ENCODE assay signal across 1 cellular context in the genomic region with DNA sequence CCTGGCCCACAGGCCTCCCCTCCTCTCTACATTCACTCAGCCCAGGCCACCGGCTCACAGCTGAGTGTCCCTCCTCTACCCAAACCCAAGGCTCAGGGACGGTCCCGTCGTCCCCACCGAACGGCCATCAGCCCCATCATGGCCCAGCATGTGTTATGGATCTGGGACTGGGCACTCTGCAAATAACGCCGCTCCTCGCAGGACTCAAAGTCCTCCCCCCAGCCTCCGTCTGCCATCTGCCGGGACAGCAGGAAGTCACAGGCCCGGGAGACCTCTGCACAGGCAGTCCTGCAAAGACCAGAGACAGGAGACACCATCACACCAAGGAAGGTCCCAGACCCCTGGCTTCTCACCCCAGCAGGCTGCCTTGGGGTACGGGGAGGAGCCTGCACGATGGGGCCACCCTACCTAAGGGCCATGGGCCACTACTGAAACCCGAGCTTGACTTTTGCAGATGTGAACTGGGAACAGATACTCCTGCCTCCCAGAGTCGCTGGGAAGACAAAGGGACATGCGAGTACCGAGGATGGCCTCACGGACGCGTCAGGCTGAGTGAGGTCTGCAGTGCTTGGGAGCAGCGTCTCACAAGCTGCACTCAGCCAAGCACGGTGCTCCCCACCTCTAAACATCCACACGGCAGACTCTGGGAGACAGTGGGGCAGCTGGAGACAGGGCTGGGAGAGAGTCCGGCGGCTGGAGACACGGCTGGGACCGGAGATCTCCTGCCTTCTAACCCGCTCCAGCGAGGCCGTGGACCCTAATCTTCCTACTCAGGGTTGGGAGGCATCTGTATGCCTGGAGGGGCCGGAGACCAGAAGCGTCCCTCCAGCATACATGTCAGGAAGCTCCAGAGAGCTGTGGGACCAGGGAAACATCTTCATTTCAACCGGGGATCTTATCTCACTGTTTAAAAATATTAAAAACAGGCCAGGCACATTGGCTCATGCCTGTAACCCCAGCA.
TF ChIP-seq lines count a peak whose summit lies in the region.

No MANE protein-coding gene starts in this region.

TF ChIP-seq in WTC11, 78 proteins besides CTCF, POLR2A, EP300 and RAD21:
- TF ChIP-seq, protein P1, sequence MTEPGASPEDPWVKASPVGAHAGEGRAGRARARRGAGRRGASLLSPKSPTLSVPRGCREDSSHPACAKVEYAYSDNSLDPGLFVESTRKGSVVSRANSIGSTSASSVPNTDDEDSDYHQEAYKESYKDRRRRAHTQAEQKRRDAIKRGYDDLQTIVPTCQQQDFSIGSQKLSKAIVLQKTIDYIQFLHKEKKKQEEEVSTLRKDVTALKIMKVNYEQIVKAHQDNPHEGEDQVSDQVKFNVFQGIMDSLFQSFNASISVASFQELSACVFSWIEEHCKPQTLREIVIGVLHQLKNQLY (CRISPR knock-in tag; IDR thresholded peaks at IDR 0.05) = no peak
- TF ChIP-seq NR1H2 (CRISPR knock-in tag; IDR thresholded peaks at IDR 0.05) = no peak
- TF ChIP-seq, protein P2, sequence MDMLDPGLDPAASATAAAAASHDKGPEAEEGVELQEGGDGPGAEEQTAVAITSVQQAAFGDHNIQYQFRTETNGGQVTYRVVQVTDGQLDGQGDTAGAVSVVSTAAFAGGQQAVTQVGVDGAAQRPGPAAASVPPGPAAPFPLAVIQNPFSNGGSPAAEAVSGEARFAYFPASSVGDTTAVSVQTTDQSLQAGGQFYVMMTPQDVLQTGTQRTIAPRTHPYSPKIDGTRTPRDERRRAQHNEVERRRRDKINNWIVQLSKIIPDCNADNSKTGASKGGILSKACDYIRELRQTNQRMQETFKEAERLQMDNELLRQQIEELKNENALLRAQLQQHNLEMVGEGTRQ (CRISPR knock-in tag; IDR thresholded peaks at IDR 0.05) = no peak
- TF ChIP-seq EMX1 (CRISPR knock-in tag; IDR thresholded peaks at IDR 0.05) = no peak
- no peak for TF ChIP-seq ZNF121 (CRISPR knock-in tag; IDR thresholded peaks at IDR 0.05)
- TF ChIP-seq GTF2I (CRISPR knock-in tag; conservative IDR thresholded peaks at IDR 0.05) = no peak
- TF ChIP-seq, protein P3, sequence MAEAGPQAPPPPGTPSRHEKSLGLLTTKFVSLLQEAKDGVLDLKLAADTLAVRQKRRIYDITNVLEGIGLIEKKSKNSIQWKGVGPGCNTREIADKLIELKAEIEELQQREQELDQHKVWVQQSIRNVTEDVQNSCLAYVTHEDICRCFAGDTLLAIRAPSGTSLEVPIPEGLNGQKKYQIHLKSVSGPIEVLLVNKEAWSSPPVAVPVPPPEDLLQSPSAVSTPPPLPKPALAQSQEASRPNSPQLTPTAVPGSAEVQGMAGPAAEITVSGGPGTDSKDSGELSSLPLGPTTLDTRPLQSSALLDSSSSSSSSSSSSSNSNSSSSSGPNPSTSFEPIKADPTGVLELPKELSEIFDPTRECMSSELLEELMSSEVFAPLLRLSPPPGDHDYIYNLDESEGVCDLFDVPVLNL (CRISPR knock-in tag; IDR thresholded peaks at IDR 0.05; ENCODE audit: borderline replicate concordance, low read depth) = no peak
- TF ChIP-seq, protein P4, sequence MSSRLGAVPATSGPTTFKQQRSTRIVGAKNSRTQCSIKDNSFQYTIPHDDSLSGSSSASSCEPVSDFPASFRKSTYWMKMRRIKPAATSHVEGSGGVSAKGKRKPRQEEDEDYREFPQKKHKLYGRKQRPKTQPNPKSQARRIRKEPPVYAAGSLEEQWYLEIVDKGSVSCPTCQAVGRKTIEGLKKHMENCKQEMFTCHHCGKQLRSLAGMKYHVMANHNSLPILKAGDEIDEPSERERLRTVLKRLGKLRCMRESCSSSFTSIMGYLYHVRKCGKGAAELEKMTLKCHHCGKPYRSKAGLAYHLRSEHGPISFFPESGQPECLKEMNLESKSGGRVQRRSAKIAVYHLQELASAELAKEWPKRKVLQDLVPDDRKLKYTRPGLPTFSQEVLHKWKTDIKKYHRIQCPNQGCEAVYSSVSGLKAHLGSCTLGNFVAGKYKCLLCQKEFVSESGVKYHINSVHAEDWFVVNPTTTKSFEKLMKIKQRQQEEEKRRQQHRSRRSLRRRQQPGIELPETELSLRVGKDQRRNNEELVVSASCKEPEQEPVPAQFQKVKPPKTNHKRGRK (CRISPR knock-in tag; IDR thresholded peaks at IDR 0.05; ENCODE audit: borderline replicate concordance) = no peak
- TF ChIP-seq, protein P5, sequence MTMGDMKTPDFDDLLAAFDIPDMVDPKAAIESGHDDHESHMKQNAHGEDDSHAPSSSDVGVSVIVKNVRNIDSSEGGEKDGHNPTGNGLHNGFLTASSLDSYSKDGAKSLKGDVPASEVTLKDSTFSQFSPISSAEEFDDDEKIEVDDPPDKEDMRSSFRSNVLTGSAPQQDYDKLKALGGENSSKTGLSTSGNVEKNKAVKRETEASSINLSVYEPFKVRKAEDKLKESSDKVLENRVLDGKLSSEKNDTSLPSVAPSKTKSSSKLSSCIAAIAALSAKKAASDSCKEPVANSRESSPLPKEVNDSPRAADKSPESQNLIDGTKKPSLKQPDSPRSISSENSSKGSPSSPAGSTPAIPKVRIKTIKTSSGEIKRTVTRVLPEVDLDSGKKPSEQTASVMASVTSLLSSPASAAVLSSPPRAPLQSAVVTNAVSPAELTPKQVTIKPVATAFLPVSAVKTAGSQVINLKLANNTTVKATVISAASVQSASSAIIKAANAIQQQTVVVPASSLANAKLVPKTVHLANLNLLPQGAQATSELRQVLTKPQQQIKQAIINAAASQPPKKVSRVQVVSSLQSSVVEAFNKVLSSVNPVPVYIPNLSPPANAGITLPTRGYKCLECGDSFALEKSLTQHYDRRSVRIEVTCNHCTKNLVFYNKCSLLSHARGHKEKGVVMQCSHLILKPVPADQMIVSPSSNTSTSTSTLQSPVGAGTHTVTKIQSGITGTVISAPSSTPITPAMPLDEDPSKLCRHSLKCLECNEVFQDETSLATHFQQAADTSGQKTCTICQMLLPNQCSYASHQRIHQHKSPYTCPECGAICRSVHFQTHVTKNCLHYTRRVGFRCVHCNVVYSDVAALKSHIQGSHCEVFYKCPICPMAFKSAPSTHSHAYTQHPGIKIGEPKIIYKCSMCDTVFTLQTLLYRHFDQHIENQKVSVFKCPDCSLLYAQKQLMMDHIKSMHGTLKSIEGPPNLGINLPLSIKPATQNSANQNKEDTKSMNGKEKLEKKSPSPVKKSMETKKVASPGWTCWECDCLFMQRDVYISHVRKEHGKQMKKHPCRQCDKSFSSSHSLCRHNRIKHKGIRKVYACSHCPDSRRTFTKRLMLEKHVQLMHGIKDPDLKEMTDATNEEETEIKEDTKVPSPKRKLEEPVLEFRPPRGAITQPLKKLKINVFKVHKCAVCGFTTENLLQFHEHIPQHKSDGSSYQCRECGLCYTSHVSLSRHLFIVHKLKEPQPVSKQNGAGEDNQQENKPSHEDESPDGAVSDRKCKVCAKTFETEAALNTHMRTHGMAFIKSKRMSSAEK (CRISPR knock-in tag; IDR thresholded peaks at IDR 0.05; ENCODE audit: borderline replicate concordance) = no peak
- TF ChIP-seq, protein P6, sequence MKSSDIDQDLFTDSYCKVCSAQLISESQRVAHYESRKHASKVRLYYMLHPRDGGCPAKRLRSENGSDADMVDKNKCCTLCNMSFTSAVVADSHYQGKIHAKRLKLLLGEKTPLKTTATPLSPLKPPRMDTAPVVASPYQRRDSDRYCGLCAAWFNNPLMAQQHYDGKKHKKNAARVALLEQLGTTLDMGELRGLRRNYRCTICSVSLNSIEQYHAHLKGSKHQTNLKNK (CRISPR knock-in tag; IDR thresholded peaks at IDR 0.05) = no peak
- TF ChIP-seq, protein P7, sequence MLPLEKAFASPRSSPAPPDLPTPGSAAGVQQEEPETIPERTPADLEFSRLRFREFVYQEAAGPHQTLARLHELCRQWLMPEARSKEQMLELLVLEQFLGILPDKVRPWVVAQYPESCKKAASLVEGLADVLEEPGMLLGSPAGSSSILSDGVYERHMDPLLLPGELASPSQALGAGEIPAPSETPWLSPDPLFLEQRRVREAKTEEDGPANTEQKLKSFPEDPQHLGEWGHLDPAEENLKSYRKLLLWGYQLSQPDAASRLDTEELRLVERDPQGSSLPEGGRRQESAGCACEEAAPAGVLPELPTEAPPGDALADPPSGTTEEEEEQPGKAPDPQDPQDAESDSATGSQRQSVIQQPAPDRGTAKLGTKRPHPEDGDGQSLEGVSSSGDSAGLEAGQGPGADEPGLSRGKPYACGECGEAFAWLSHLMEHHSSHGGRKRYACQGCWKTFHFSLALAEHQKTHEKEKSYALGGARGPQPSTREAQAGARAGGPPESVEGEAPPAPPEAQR (CRISPR knock-in tag; IDR thresholded peaks at IDR 0.05) = no peak
- no peak for TF ChIP-seq ZNF138 (CRISPR knock-in tag; conservative IDR thresholded peaks at IDR 0.05)
- no peak for TF ChIP-seq NFATC4 (CRISPR knock-in tag; IDR thresholded peaks at IDR 0.05)
- TF ChIP-seq JAZF1 (CRISPR knock-in tag; IDR thresholded peaks at IDR 0.05) = no peak
- TF ChIP-seq, protein P8, sequence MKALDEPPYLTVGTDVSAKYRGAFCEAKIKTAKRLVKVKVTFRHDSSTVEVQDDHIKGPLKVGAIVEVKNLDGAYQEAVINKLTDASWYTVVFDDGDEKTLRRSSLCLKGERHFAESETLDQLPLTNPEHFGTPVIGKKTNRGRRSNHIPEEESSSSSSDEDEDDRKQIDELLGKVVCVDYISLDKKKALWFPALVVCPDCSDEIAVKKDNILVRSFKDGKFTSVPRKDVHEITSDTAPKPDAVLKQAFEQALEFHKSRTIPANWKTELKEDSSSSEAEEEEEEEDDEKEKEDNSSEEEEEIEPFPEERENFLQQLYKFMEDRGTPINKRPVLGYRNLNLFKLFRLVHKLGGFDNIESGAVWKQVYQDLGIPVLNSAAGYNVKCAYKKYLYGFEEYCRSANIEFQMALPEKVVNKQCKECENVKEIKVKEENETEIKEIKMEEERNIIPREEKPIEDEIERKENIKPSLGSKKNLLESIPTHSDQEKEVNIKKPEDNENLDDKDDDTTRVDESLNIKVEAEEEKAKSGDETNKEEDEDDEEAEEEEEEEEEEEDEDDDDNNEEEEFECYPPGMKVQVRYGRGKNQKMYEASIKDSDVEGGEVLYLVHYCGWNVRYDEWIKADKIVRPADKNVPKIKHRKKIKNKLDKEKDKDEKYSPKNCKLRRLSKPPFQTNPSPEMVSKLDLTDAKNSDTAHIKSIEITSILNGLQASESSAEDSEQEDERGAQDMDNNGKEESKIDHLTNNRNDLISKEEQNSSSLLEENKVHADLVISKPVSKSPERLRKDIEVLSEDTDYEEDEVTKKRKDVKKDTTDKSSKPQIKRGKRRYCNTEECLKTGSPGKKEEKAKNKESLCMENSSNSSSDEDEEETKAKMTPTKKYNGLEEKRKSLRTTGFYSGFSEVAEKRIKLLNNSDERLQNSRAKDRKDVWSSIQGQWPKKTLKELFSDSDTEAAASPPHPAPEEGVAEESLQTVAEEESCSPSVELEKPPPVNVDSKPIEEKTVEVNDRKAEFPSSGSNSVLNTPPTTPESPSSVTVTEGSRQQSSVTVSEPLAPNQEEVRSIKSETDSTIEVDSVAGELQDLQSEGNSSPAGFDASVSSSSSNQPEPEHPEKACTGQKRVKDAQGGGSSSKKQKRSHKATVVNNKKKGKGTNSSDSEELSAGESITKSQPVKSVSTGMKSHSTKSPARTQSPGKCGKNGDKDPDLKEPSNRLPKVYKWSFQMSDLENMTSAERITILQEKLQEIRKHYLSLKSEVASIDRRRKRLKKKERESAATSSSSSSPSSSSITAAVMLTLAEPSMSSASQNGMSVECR (CRISPR knock-in tag; IDR thresholded peaks at IDR 0.05; ENCODE audit: borderline replicate concordance) = no peak
- TF ChIP-seq HMGA2 (CRISPR knock-in tag; IDR thresholded peaks at IDR 0.05) = no peak
- TF ChIP-seq MXD4 (CRISPR knock-in tag; IDR thresholded peaks at IDR 0.05; ENCODE audit: borderline replicate concordance) = no peak
